In the genomic region with DNA sequence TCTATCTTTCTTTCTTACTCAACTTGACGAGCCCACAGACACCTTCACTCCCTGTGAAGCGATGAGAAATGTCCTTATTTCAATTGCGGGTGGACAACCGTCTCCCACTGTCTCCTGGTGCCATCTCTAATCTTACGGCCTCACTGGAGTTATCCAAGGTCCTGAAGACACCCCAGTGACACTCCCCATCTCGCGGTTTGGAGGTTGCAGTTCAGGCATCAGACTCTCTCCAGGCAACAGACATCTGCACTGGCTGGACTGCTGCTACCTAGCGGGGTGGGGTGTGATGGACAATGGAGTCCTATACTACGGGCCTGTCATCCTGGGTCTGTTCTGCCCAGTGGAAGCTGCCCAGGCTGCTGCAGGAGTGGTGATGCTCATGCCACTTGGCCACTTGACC, we compare ENCODE assay signal across 14 cellular contexts. TPM values are rescaled to one million over a fixed set of nuclear protein-coding genes. Genes with fewer than 3 reads are reported as not detected.
DNase-seq lines count a peak whose midpoint lies in the region; ATAC-seq, FAIRE-seq and TF ChIP-seq lines count a peak whose summit lies in the region.
"Had no signal": no experiment of that assay in that cellular context is flagged by ENCODE, and none has a peak within 500 bp of the region (broad histone marks: within the 10 kb centered on the region; RNA-seq: fewer than 3 reads in every experiment).

No MANE protein-coding gene starts in this region.

- H3K27ac ChIP-seq in HepG2 (ENCODE audit: extremely low read length, insufficient read depth, low read length) (no peak overlapping the region), right lobe of liver (no peak overlapping the region), hepatocyte (peak overlapping the region; percentile 59)
- H3K27ac ChIP-seq: C4-2B had no signal

- H3K9me3 ChIP-seq in HepG2 (ENCODE audit: low read length) (no peaks in the 10 kb centered on the region), right lobe of liver (no peaks in the 10 kb centered on the region), hepatocyte (ENCODE audit: low read depth) (no peaks in the 10 kb centered on the region)
- H3K9me3 ChIP-seq: HAP-1 had no signal

- WGBS in HepG2 (ENCODE audit: low lambda C conversion rate), result 47% methylated on average over 7 of the region's 9 CpGs
- WGBS in right lobe of liver (ENCODE audit: insufficient coverage, low coverage, low lambda C conversion rate, missing lambda C conversion rate), result 97% methylated on average over 9 of the region's 9 CpGs
- 83% methylated on average over 9 of the region's 9 CpGs for WGBS in hepatocyte (ENCODE audit: low lambda C conversion rate, missing lambda C conversion rate)

- in situ Hi-C loops in HepG2 (cut with HindIII; ENCODE audit: extremely low pct_ligation_motif_present, low pct_unique_long_range_greater_than_20kb), result no loop called here

- H3K27me3 ChIP-seq in HepG2 (ENCODE audit: control insufficient read depth in 1 of 2, insufficient read depth in 2 of 2, low read length in 2 of 2) (no peaks in the 10 kb centered on the region), right lobe of liver (no peaks in the 10 kb centered on the region), hepatocyte (no peaks in the 10 kb centered on the region)

- CTCF ChIA-PET in HepG2 (lab: Yijun Ruan, JAX; ENCODE audit: low intra/inter-chr PET ratio, low total read pairs), result no interaction called here

- ATAC-seq in HepG2, result peak; percentile 23; the same call in 1 of the 3 replicates
- no peak for ATAC-seq in right lobe of liver

- TF ChIP-seq CTCF in HepG2 (CRISPR knock-in tag; IDR thresholded peaks at IDR 0.05), result no peak
- no peak for TF ChIP-seq CTCF in right lobe of liver (IDR thresholded peaks at IDR 0.05)
- TF ChIP-seq CTCF in hepatocyte (IDR thresholded peaks at IDR 0.05; ENCODE audit: poor library complexity), result no peak

- H3K79me2 ChIP-seq in HepG2 (ENCODE audit: insufficient read depth, low read length) (no peaks in the 10 kb centered on the region), hepatocyte (no peaks in the 10 kb centered on the region)

- POLR2A ChIA-PET in HepG2 (lab: Yijun Ruan, JAX), result no interaction called here

- no peaks in the 10 kb centered on the region for H4K20me1 ChIP-seq in HepG2 (ENCODE audit: insufficient read depth, low read length)
- H4K20me1 ChIP-seq in hepatocyte (ENCODE audit: insufficient read depth, poor library complexity, severe bottlenecking), result no peaks in the 10 kb centered on the region

- TF ChIP-seq POLR2A in HepG2 (IDR thresholded peaks at IDR 0.05; ENCODE audit: insufficient read depth in 1 of 2, low read depth in 2 of 2, low read length in 2 of 2) (no peak), right lobe of liver (IDR thresholded peaks at IDR 0.05) (no peak)

- no peak overlapping the region for H3K9ac ChIP-seq in HepG2 (ENCODE audit: insufficient read depth, low read depth, low read length)

- no peak for TF ChIP-seq RAD21 in HepG2 (CRISPR knock-in tag; IDR thresholded peaks at IDR 0.05)

- intact Hi-C loops in HepG2 (cut with micrococcal nuclease; ENCODE audit: unreplicated experiment) (no loop called here), right lobe of liver (cut with DNase I) (no loop called here)

- H3K4me1 ChIP-seq in HepG2 (ENCODE audit: insufficient read depth, low read length), result peaks cover 18% of the 10 kb centered on the region
- peaks cover 0 to 8% (median 4%) of the 10 kb centered on the region in 4 donors for H3K4me1 ChIP-seq in right lobe of liver
- no peaks in the 10 kb centered on the region for H3K4me1 ChIP-seq in hepatocyte (ENCODE audit: insufficient read depth)
- H3K4me1 ChIP-seq: HAP-1 had no signal

- no peaks in the 10 kb centered on the region for H3K9me2 ChIP-seq in hepatocyte (replicated peaks; ENCODE audit: insufficient read depth)

- H3K36me3 ChIP-seq in HepG2 (replicated peaks in 1 of 2; ENCODE audit: control insufficient read depth in 1 of 2, insufficient read depth in 2 of 2, low read length in 2 of 2) (no peaks in the 10 kb centered on the region), right lobe of liver (no peaks in the 10 kb centered on the region), hepatocyte (replicated peaks; ENCODE audit: insufficient read depth, low read depth) (no peaks in the 10 kb centered on the region)
- H3K36me3 ChIP-seq: HAP-1 had no signal

- H3K4me2 ChIP-seq in HepG2 (ENCODE audit: low read depth, low read length) (no peak overlapping the region), hepatocyte (no peak overlapping the region)

- TF ChIP-seq EP300 in HepG2 (IDR thresholded peaks at IDR 0.05; ENCODE audit: low read depth in 2 of 2, low read length in 2 of 2) (no peak), HepG2 (CRISPR knock-in tag; IDR thresholded peaks at IDR 0.05; ENCODE audit: borderline replicate concordance) (no peak)

- H2AFZ ChIP-seq in HepG2 (ENCODE audit: low read length), result no peak overlapping the region
- no peak overlapping the region for H2AFZ ChIP-seq in hepatocyte

- DNase-seq in HepG2 (ENCODE audit: low spot score), result no peak
- DNase-seq in right lobe of liver, result no peak
- no peak for DNase-seq in hepatocyte (ENCODE audit: low spot score)
- no peak for DNase-seq in stimulated activated CD4-positive, alpha-beta T cell treated with anti-CD3 and anti-CD28 coated beads, Interleukin-12 subunit alpha, Interleukin-12 subunit beta, amount 100 ng/mL, for 4 hours
- DNase-seq in iPS-NIHi7 (ENCODE audit: extremely low spot score), result no peak
- no peak for DNase-seq in NCI-H2107 (lab: John Stamatoyannopoulos, UW)
- no peak for DNase-seq in cortex of kidney (lab: John Stamatoyannopoulos, UW)
- DNase-seq: NCI-H1092 treated with DMSO at 0.1 percent for 48 hours, NCI-H1694 treated with DMSO at 0.1 percent for 48 hours, NCI-H446 treated with DMSO at 0.1 percent for 48 hours, NCI-H774 had no signal

- no TSS peak for BruUV-seq in HepG2 (replicated peaks; lab: Mats Ljungman, UMichigan)

- H3K4me3 ChIP-seq in HepG2 (replicated peaks in 1 of 3; ENCODE audit: insufficient read depth in 1 of 3, low read depth in 2 of 3, low read length in 3 of 3), result no peak overlapping the region
- H3K4me3 ChIP-seq in right lobe of liver, result no peak overlapping the region
- no peak overlapping the region for H3K4me3 ChIP-seq in hepatocyte
- H3K4me3 ChIP-seq: HAP-1 had no signal

- no peak for FAIRE-seq in HepG2 (lab: Jason Lieb, UNC)

TF ChIP-seq in HepG2, 621 proteins besides CTCF, POLR2A, EP300 and RAD21 (continues in another document):
- TF ChIP-seq ZNF263 (CRISPR knock-in tag; IDR thresholded peaks at IDR 0.05), result no peak
- TF ChIP-seq, protein P1, sequence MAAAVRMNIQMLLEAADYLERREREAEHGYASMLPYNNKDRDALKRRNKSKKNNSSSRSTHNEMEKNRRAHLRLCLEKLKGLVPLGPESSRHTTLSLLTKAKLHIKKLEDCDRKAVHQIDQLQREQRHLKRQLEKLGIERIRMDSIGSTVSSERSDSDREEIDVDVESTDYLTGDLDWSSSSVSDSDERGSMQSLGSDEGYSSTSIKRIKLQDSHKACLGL (CRISPR knock-in tag; IDR thresholded peaks at IDR 0.05), result no peak

TF ChIP-seq in PFSK-1, 5 proteins besides CTCF, POLR2A, EP300 and RAD21 (continues in another document):
- TF ChIP-seq TAF1 (IDR thresholded peaks at IDR 0.05; ENCODE audit: borderline replicate concordance, insufficient read depth, low read length), result no peak

RNA-seq across cellular contexts. Expression of gene IRS2, which starts 18.3 kb away (rescaled TPM):
- total RNA-seq in HepG2 (2016; rRNA removed; fragmentation: Illumina TruSeq; extraction: Trizol), result 0.02 TPM in 1 of 2 replicates, not detected in the other
- not detected in 2 replicates for total RNA-seq in HepG2 (2016; cell fraction: cytosol; rRNA removed; fragmentation: Illumina TruSeq; extraction: Trizol; ENCODE audit: low read depth)
- 0.02 TPM in 1 of 2 replicates, not detected in the other for total RNA-seq in HepG2 (2016; cell fraction: insoluble cytoplasmic fraction; rRNA removed; fragmentation: Illumina TruSeq; extraction: Trizol)
- not detected in 2 replicates for total RNA-seq in HepG2 (2016; cell fraction: membrane; rRNA removed; fragmentation: Illumina TruSeq; extraction: Trizol)
- 0.03 TPM in 2 replicates for total RNA-seq in HepG2 (2016; cell fraction: nucleus; rRNA removed; fragmentation: Illumina TruSeq; extraction: Trizol)
- 0.04 and 0.05 TPM in 2 replicates for polyA plus RNA-seq in HepG2 (2011; rRNA removed)
- polyA plus RNA-seq in HepG2 (2011; cell fraction: cytosol; rRNA removed), result 0.01 and 0.03 TPM in 2 replicates
- polyA plus RNA-seq in HepG2 (2011; cell fraction: nucleus; rRNA removed), result 0.07 and 0.14 TPM in 2 replicates
- polyA plus RNA-seq in HepG2 (2012), result 0.08 and 0.09 TPM in 2 replicates
- polyA plus RNA-seq in HepG2 (2016; cell fraction: cytosol; fragmentation: Illumina TruSeq; extraction: Trizol; ENCODE audit: low read depth), result not detected in 2 replicates
- not detected in 2 replicates for polyA plus RNA-seq in HepG2 (2016; cell fraction: insoluble cytoplasmic fraction; fragmentation: Illumina TruSeq; extraction: Trizol; ENCODE audit: low read depth)
- not detected in 2 replicates for polyA plus RNA-seq in HepG2 (2016; cell fraction: membrane; fragmentation: Illumina TruSeq; extraction: Trizol; ENCODE audit: low read depth)
- not detected in 2 replicates for polyA plus RNA-seq in HepG2 (2016; cell fraction: nucleus; fragmentation: Illumina TruSeq; extraction: Trizol; ENCODE audit: insufficient read depth, low read depth)
- polyA minus RNA-seq in HepG2 (2011; rRNA and poly(A)+ RNA removed; ENCODE audit: low replicate concordance), result 0.06 and 6.1 TPM in 2 replicates
- polyA minus RNA-seq in HepG2 (2011; cell fraction: cytosol; rRNA and poly(A)+ RNA removed), result 0.10 TPM in 1 of 2 replicates, not detected in the other
- polyA minus RNA-seq in HepG2 (2011; cell fraction: nucleus; rRNA and poly(A)+ RNA removed), result 0.12 and 0.13 TPM in 2 replicates
- total RNA-seq in right lobe of liver, result 10 to 100 TPM in 4 of 6 experiments, 1 to 10 TPM in 2; 8.8 to 26.0 (median 17.5) TPM
- 23.9 TPM for polyA plus RNA-seq in PFSK-1 (2012; ENCODE audit: insufficient read length, low read depth)
- total RNA-seq in hepatocyte, result 15.7 and 19.4 TPM in 2 replicates
- 26.4 and 27.9 TPM in 2 replicates for polyA plus RNA-seq in hepatocyte

Comparison
In these comparisons a context has a peak if more than half of its experiments do, and no peak if none do; other contexts are left out.
1. RNA of gene IRS2, which starts 18.3 kb away (total RNA-seq): 8.8 to 26.0 TPM in right lobe of liver and 15.7 to 19.4 TPM in hepatocyte; 0.02 to 0.03 TPM in HepG2; every median in the first group is over 4 times any median in the second.